8 cellular contexts compared by ENCODE assay signal in genomic region chr18:11518788-11519685, GRCh38.
A peak's percentile ranks its signal among the peaks of the same experiment; 100 is the strongest.
DNase-seq lines count a peak whose midpoint lies in the region; ATAC-seq and TF ChIP-seq lines count a peak whose summit lies in the region.

No MANE protein-coding gene starts in this region.

- 53 to 60% (median 54%) methylated on average over 24 of the region's 24 CpGs for WGBS in psoas muscle, 3 donors

- no peak overlapping the region for H3K27ac ChIP-seq in psoas muscle

- no peaks in the 10 kb centered on the region for H3K4me1 ChIP-seq in psoas muscle

- H3K27me3 ChIP-seq in psoas muscle (ENCODE audit: insufficient read depth in 3 of 3, low read length in 2 of 3) = peaks cover 0 to 2% (median 0%) of the 10 kb centered on the region in 3 donors

- H3K4me3 ChIP-seq in HFF-Myc (replicated peaks; ENCODE audit: low read depth, low read length) (no peak overlapping the region), NB4 (ENCODE audit: low read depth, low read length) (no peak overlapping the region), psoas muscle (no peak overlapping the region)

- no peaks in the 10 kb centered on the region for H3K36me3 ChIP-seq in psoas muscle (ENCODE audit: insufficient read depth in 1 of 2, low read depth in 1 of 2)

- no peak for TF ChIP-seq POLR2A in NB4 (IDR thresholded peaks at IDR 0.05; ENCODE audit: extremely low read depth, insufficient read length)

- peak in 3 of 4 donors; percentile 65 to 73 (median 71) for ATAC-seq in psoas muscle

- intact Hi-C loops in psoas muscle (cut with DNase I) = no loop called here

- H3K9me3 ChIP-seq in psoas muscle = no peaks in the 10 kb centered on the region

- TF ChIP-seq CTCF in GM12801 (IDR thresholded peaks at IDR 0.05; ENCODE audit: extremely low read depth, insufficient read length) (peak; percentile 73), HFF-Myc (IDR thresholded peaks at IDR 0.05; ENCODE audit: low read depth, low read length, missing control alignments) (peak; percentile 57), NB4 (IDR thresholded peaks at IDR 0.05; ENCODE audit: low read depth, low read length) (peak; percentile 90), psoas muscle (IDR thresholded peaks at IDR 0.05) (peak; percentile 50)

- DNase-seq in A172 (ENCODE audit: low spot score) (peak; percentile 44), HFF-Myc (ENCODE audit: extremely low read depth, low read depth) (no peak), NB4 (ENCODE audit: low read depth) (peak; percentile 70), UCSD-AML1 (lab: John Stamatoyannopoulos, UW; ENCODE audit: unreplicated experiment) (peak; percentile 37), fibroblast of peridontal ligament (ENCODE audit: extremely low read depth) (peak; percentile 50), psoas muscle (no peak), T-helper 9 cell (no peak)

Comparison
In these comparisons a context has a peak if more than half of its experiments do, and no peak if none do; other contexts are left out.
1. DNase-seq: peak in A172 (single experiment), NB4 (single experiment), UCSD-AML1 (single experiment) and fibroblast of peridontal ligament (single experiment); none in HFF-Myc (single experiment), psoas muscle (0 of 2) and T-helper 9 cell (single experiment).
2. Peak in every context shown above with its lines, with median percentiles within 50 percentile points of each other: CTCF ChIP-seq.